Comparison of ENCODE assay signal across 10 cellular contexts in the genomic region with DNA sequence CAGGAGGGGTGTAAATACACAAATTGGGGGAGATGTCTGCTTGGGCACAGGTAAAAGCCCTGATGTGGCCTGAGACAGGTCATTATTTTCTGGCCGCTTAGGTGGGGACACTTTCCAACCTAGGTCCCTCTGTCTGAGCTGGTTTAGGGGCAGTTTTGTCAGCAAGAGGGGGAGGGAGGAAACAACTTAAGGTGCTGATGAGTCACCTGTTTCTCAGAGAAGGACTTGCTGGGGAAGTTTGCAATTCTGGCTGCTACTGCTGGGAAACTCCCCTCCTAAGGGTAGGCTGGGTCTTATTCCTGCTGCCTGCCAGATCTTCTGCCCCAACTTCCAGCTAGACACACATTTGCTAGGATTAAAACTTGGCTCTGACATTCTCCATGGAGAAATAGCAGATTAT. TPM values are rescaled to one million over a fixed set of nuclear protein-coding genes. Genes with fewer than 3 reads are reported as not detected.
DNase-seq lines count a peak whose midpoint lies in the region; ATAC-seq and TF ChIP-seq lines count a peak whose summit lies in the region.
"Had no signal": no experiment of that assay in that cellular context is flagged by ENCODE, and none has a peak within 500 bp of the region (broad histone marks: within the 10 kb centered on the region; RNA-seq: fewer than 3 reads in every experiment).

No MANE protein-coding gene starts in this region.

- H3K36me3 Mint-ChIP-seq in H9 (ENCODE audit: insufficient read depth in 1 of 3, low read depth in 3 of 3): no peaks in the 10 kb centered on the region
- H3K36me3 Mint-ChIP-seq in WTC11: 0 out of 2 replicates have a peak, but pooled peaks cover 3% of the 10 kb centered on the region
- H3K36me3 Mint-ChIP-seq: activated naive CD8-positive, alpha-beta T cell had no signal

- peaks cover 10 to 14% of the 10 kb centered on the region in 2 experiments for H3K4me1 Mint-ChIP-seq in H9
- H3K4me1 Mint-ChIP-seq in WTC11: peaks cover 11% of the 10 kb centered on the region

- peaks cover 2% of the 10 kb centered on the region for H3K27me3 Mint-ChIP-seq in H9 (ENCODE audit: low read depth)
- peaks cover 4% of the 10 kb centered on the region; the same call in 1 of the 2 replicates for H3K27me3 Mint-ChIP-seq in WTC11 (ENCODE audit: low read depth)

- no peak overlapping the region for H3K23ac ChIP-seq in H9 (ENCODE audit: insufficient read length, low read depth, low read length)

- H3K4me2 ChIP-seq in H9 (ENCODE audit: insufficient read depth, insufficient read length, low read length): no peak overlapping the region

- H3K9me3 Mint-ChIP-seq in H9: peaks cover 5 to 7% of the 10 kb centered on the region in 2 experiments; a peak in 4 of 5 replicates
- no peaks in the 10 kb centered on the region for H3K9me3 Mint-ChIP-seq in WTC11
- H3K9me3 Mint-ChIP-seq: immature natural killer cell had no signal

- H2BK20ac ChIP-seq in H9 (ENCODE audit: low read depth, low read length, poor library complexity, severe bottlenecking): no peak overlapping the region

- H3K9me3 ChIP-seq in H9 (ENCODE audit: control insufficient read depth, low read depth, low read length): no peaks in the 10 kb centered on the region

- H3K4me1 ChIP-seq in H9 (ENCODE audit: insufficient read depth, low read length): no peaks in the 10 kb centered on the region; the same call in 1 of the 2 replicates

- H2AFZ ChIP-seq in H9 (ENCODE audit: low read length): no peak overlapping the region

- H2BK5ac ChIP-seq in H9 (ENCODE audit: insufficient read length, low read length): no peak overlapping the region

- H3K56ac ChIP-seq in H9 (ENCODE audit: insufficient read length, low read depth, low read length): no peak overlapping the region

- H2AK5ac ChIP-seq in H9 (ENCODE audit: insufficient read length, low read length): no peak overlapping the region

- no peak overlapping the region for H2BK120ac ChIP-seq in H9 (ENCODE audit: low read depth, low read length, poor library complexity, severe bottlenecking)

- no peak overlapping the region for H3K9ac ChIP-seq in H9 (ENCODE audit: extremely low read depth, insufficient read length, low read length)

- H2BK12ac ChIP-seq in H9 (ENCODE audit: insufficient read length, low read depth, low read length): no peak overlapping the region

- H3K14ac ChIP-seq in H9 (ENCODE audit: insufficient read depth, low read length): no peak overlapping the region

- no peak overlapping the region for H3K27ac ChIP-seq in H9 (ENCODE audit: insufficient read length, low read depth, low read length)

- no peaks in the 10 kb centered on the region for H4K20me1 ChIP-seq in H9 (ENCODE audit: control insufficient read depth, insufficient read depth, insufficient read length)

- no peaks in the 10 kb centered on the region for H3K79me1 ChIP-seq in H9 (ENCODE audit: insufficient read depth, low read depth, low read length, poor library complexity, severe bottlenecking)

- no peaks in the 10 kb centered on the region for H3K27me3 ChIP-seq in H9 (ENCODE audit: insufficient read depth, low read length)

- H4K91ac ChIP-seq in H9 (ENCODE audit: insufficient read length, low read depth, low read length): no peak overlapping the region

- H3T11ph ChIP-seq in H9 (ENCODE audit: low read length): no peak overlapping the region

- DNase-seq in H9 (no peak), WTC11 (ENCODE audit: low spot score) (no peak), kidney tubule cell (ENCODE audit: low spot score) (peak; percentile 85), C1 segment of cervical spinal cord (lab: John Stamatoyannopoulos, UW) (no peak)
- DNase-seq: immature natural killer cell had no signal

- no peak overlapping the region for H4K8ac ChIP-seq in H9 (replicated peaks; ENCODE audit: insufficient read length, low read depth, low read length)

- no peaks in the 10 kb centered on the region for H3K79me2 ChIP-seq in H9 (ENCODE audit: insufficient read depth, low read length)

- no peak overlapping the region for H4K5ac ChIP-seq in H9 (ENCODE audit: insufficient read length, low read depth, low read length)

- H3K27ac Mint-ChIP-seq in H9 (peak overlapping the region; percentile 1 to 95 (median 63); a peak in 2 of 7 replicates), WTC11 (no peak overlapping the region; the same call in 1 of the 2 replicates)
- H3K27ac Mint-ChIP-seq: activated naive CD8-positive, alpha-beta T cell; immature natural killer cell had no signal

- no peak overlapping the region for H3K4me3 Mint-ChIP-seq in H9
- no peak overlapping the region for H3K4me3 Mint-ChIP-seq in WTC11
- H3K4me3 Mint-ChIP-seq: activated naive CD8-positive, alpha-beta T cell; immature natural killer cell had no signal

- H3K23me2 ChIP-seq in H9 (ENCODE audit: insufficient read length, low read depth, low read length, poor library complexity, severe bottlenecking): peaks cover 3% of the 10 kb centered on the region

- H2BK15ac ChIP-seq in H9 (ENCODE audit: low read depth, low read length): no peak overlapping the region

- POLR2A ChIA-PET in WTC11 (lab: Charles Lee): no interaction called here

- TF ChIP-seq CTCF in H9 (conservative IDR thresholded peaks at IDR 0.05) (no peak), WTC11 (IDR thresholded peaks at IDR 0.05) (no peak)

- H3K18ac ChIP-seq in H9 (ENCODE audit: insufficient read length, low read depth, low read length): no peak overlapping the region

- CTCF ChIA-PET in WTC11 (lab: Charles Lee): interaction anchor here (1.7 to 11.6 kb wide), 2 partner anchors 11 to 25 kb away, joined by 4 to 115 read pairs; no protein-coding TSS in a partner anchor

- no CpG with 5 or more reads among the region's 1 CpG for WGBS in H9 (ENCODE audit: extremely low coverage, insufficient read length, low lambda C conversion rate)

- ATAC-seq in GM18498 (IDR thresholded peaks at IDR 0.05; ENCODE audit: unreplicated experiment): peak; percentile 73
- peak; percentile 18 for ATAC-seq in WTC11
- no peak for ATAC-seq in GM21528 (IDR thresholded peaks at IDR 0.05; ENCODE audit: low FRiP score, unreplicated experiment)
- no peak for ATAC-seq in HG03460 (IDR thresholded peaks at IDR 0.05; ENCODE audit: unreplicated experiment)
- ATAC-seq in HG03378 (IDR thresholded peaks at IDR 0.05; ENCODE audit: unreplicated experiment): no peak

- no peak overlapping the region for H3K4ac ChIP-seq in H9 (ENCODE audit: low read depth, low read length)

TF ChIP-seq in WTC11, 78 proteins besides CTCF, POLR2A, EP300 and RAD21 (continues in another document):
- TF ChIP-seq, protein P1, sequence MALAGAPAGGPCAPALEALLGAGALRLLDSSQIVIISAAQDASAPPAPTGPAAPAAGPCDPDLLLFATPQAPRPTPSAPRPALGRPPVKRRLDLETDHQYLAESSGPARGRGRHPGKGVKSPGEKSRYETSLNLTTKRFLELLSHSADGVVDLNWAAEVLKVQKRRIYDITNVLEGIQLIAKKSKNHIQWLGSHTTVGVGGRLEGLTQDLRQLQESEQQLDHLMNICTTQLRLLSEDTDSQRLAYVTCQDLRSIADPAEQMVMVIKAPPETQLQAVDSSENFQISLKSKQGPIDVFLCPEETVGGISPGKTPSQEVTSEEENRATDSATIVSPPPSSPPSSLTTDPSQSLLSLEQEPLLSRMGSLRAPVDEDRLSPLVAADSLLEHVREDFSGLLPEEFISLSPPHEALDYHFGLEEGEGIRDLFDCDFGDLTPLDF (CRISPR knock-in tag; IDR thresholded peaks at IDR 0.05): no peak
- TF ChIP-seq TCF7 (CRISPR knock-in tag; IDR thresholded peaks at IDR 0.05; ENCODE audit: low read depth): no peak
- no peak for TF ChIP-seq NFYB (CRISPR knock-in tag; conservative IDR thresholded peaks at IDR 0.05; ENCODE audit: low read depth)
- TF ChIP-seq IRF2 (CRISPR knock-in tag; IDR thresholded peaks at IDR 0.05; ENCODE audit: borderline replicate concordance, low read depth): no peak
- TF ChIP-seq, protein P2, sequence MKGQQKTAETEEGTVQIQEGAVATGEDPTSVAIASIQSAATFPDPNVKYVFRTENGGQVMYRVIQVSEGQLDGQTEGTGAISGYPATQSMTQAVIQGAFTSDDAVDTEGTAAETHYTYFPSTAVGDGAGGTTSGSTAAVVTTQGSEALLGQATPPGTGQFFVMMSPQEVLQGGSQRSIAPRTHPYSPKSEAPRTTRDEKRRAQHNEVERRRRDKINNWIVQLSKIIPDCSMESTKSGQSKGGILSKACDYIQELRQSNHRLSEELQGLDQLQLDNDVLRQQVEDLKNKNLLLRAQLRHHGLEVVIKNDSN (CRISPR knock-in tag; IDR thresholded peaks at IDR 0.05): no peak
- TF ChIP-seq ZBTB21 (CRISPR knock-in tag; IDR thresholded peaks at IDR 0.05; ENCODE audit: borderline replicate concordance): no peak
- no peak for TF ChIP-seq NR3C1 (CRISPR knock-in tag; conservative IDR thresholded peaks at IDR 0.05; ENCODE audit: low read depth)
- no peak for TF ChIP-seq JAZF1 (CRISPR knock-in tag; IDR thresholded peaks at IDR 0.05)
- no peak for TF ChIP-seq TEAD4 (CRISPR knock-in tag; IDR thresholded peaks at IDR 0.05)
- no peak for TF ChIP-seq ZNF219 (CRISPR knock-in tag; IDR thresholded peaks at IDR 0.05; ENCODE audit: borderline replicate concordance)
- TF ChIP-seq, protein P3, sequence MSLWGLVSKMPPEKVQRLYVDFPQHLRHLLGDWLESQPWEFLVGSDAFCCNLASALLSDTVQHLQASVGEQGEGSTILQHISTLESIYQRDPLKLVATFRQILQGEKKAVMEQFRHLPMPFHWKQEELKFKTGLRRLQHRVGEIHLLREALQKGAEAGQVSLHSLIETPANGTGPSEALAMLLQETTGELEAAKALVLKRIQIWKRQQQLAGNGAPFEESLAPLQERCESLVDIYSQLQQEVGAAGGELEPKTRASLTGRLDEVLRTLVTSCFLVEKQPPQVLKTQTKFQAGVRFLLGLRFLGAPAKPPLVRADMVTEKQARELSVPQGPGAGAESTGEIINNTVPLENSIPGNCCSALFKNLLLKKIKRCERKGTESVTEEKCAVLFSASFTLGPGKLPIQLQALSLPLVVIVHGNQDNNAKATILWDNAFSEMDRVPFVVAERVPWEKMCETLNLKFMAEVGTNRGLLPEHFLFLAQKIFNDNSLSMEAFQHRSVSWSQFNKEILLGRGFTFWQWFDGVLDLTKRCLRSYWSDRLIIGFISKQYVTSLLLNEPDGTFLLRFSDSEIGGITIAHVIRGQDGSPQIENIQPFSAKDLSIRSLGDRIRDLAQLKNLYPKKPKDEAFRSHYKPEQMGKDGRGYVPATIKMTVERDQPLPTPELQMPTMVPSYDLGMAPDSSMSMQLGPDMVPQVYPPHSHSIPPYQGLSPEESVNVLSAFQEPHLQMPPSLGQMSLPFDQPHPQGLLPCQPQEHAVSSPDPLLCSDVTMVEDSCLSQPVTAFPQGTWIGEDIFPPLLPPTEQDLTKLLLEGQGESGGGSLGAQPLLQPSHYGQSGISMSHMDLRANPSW (CRISPR knock-in tag; conservative IDR thresholded peaks at IDR 0.05; ENCODE audit: low read depth): no peak
- no peak for TF ChIP-seq CREB1 (CRISPR knock-in tag; IDR thresholded peaks at IDR 0.05)

RNA-seq across cellular contexts. Expression of a gene that starts 4.8 kb away (rescaled TPM):
- total RNA-seq in H9 (2021) (3.9 and 4.3 TPM in 2 replicates), WTC11 (2021) (5.0 to 5.4 TPM (median 5.1 TPM) in 3 replicates)

RNA-seq across cellular contexts. Expression of a gene that starts 15.5 kb away (rescaled TPM):
- total RNA-seq in H9 (2021) (45.0 and 46.1 TPM in 2 replicates), WTC11 (2021) (22.0 to 27.3 TPM (median 24.1 TPM) in 3 replicates)

RNA-seq across cellular contexts. Expression of a gene that starts 34.9 kb away (rescaled TPM):
- total RNA-seq in H9 (2021): 129 and 130 TPM in 2 replicates
- total RNA-seq in WTC11 (2021): 140 to 153 TPM (median 144 TPM) in 3 replicates

RNA-seq across cellular contexts. Expression of a gene that starts 50.3 kb away (rescaled TPM):
- total RNA-seq in H9 (2021) (not detected in 2 replicates), WTC11 (2021) (0.25 TPM in 1 of 3 replicates, not detected in the others)

RNA-seq across cellular contexts. Expression of a gene that starts 50.4 kb away (rescaled TPM):
- total RNA-seq in H9 (2021) (0.28 and 0.35 TPM in 2 replicates), WTC11 (2021) (0.94 to 1.6 TPM (median 1.1 TPM) in 3 replicates)

Comparison
In these comparisons a context has a peak if more than half of its experiments do, and no peak if none do; other contexts are left out.
1. ATAC-seq: peak in GM18498 (single experiment) and WTC11 (single experiment); none in GM21528 (single experiment), HG03460 (single experiment) and HG03378 (single experiment).